Comparison of ENCODE assay signal across 26 cellular contexts in genomic region chr14:88029500-88029899, GRCh38. TPM values are rescaled to one million over a fixed set of nuclear protein-coding genes. Genes with fewer than 3 reads are reported as not detected.
DNase-seq lines count a peak whose midpoint lies in the region; ATAC-seq and TF ChIP-seq lines count a peak whose summit lies in the region.
"Had no signal": no experiment of that assay in that cellular context is flagged by ENCODE, and none has a peak within 500 bp of the region (broad histone marks: within the 10 kb centered on the region; RNA-seq: fewer than 3 reads in every experiment).

No MANE protein-coding gene starts in this region.

- H3K4me1 Mint-ChIP-seq in activated T-cell treated with anti-CD3 and anti-CD28 coated beads, Interleukin-2, amount 50 U/mL, for 24 hours (ENCODE audit: low read depth), result peaks cover 64% of the 10 kb centered on the region
- H3K4me1 Mint-ChIP-seq in activated T-helper 1 cell treated with anti-CD3 and anti-CD28 coated beads, Interleukin-12 subunit alpha, Interleukin-12 subunit beta, Interleukin-2, Interleukin-4 antibody, amounts not matched to agents 30 ng/mL and 10 ng/mL and 1 ng/mL, durations not matched to agents 14 hours and 24 hours and 36 hours (ENCODE audit: low read depth), result peaks cover 58% of the 10 kb centered on the region
- peaks cover 44 to 76% (median 65%) of the 10 kb centered on the region in 7 donors for H3K4me1 Mint-ChIP-seq in naive thymus-derived CD4-positive, alpha-beta T cell
- H3K4me1 Mint-ChIP-seq: neural crest cell had no signal

- in situ Hi-C loops in KBM-7 (cut with MboI; ENCODE audit: low pct_unique_long_range_greater_than_20kb, low sequenced_read_pairs), result no loop called here

- H3K79me2 ChIP-seq in SK-N-SH (ENCODE audit: insufficient read depth), result no peaks in the 10 kb centered on the region

- H3K27ac ChIP-seq in naive thymus-derived CD4-positive, alpha-beta T cell (ENCODE audit: low read depth, low read length), result no peak overlapping the region
- H3K27ac ChIP-seq in SK-N-SH (ENCODE audit: low read depth in 2 of 2, low read length in 1 of 2), result no peak overlapping the region
- H3K27ac ChIP-seq: C4-2B, esophagus muscularis mucosa, psoas muscle had no signal

- H3K36me3 ChIP-seq in naive thymus-derived CD4-positive, alpha-beta T cell (ENCODE audit: control insufficient read depth in 2 of 3, insufficient read depth in 3 of 3, low read length in 3 of 3), result no peaks in the 10 kb centered on the region
- no peaks in the 10 kb centered on the region for H3K36me3 ChIP-seq in SK-N-SH (replicated peaks in 1 of 2; ENCODE audit: control insufficient read depth in 1 of 2, insufficient read depth in 2 of 2, low read length in 1 of 2)
- H3K36me3 ChIP-seq: esophagus muscularis mucosa had no signal

- no peaks in the 10 kb centered on the region for H3K36me3 Mint-ChIP-seq in activated T-cell treated with anti-CD3 and anti-CD28 coated beads, Interleukin-2, amount 50 U/mL, for 24 hours (ENCODE audit: low read depth)
- H3K36me3 Mint-ChIP-seq in activated T-helper 1 cell treated with anti-CD3 and anti-CD28 coated beads, Interleukin-12 subunit alpha, Interleukin-12 subunit beta, Interleukin-2, Interleukin-4 antibody, amounts not matched to agents 30 ng/mL and 10 ng/mL and 1 ng/mL, durations not matched to agents 14 hours and 24 hours and 36 hours (ENCODE audit: low read depth), result peaks cover 16% of the 10 kb centered on the region
- H3K36me3 Mint-ChIP-seq in naive thymus-derived CD4-positive, alpha-beta T cell, result peaks cover 0 to 32% (median 3%) of the 10 kb centered on the region in 5 donors
- H3K36me3 Mint-ChIP-seq: T-cell had no signal

- no peak overlapping the region for H2AFZ ChIP-seq in SK-N-SH (ENCODE audit: low read depth)

- 15% methylated on average over 2 of the region's 2 CpGs for WGBS in SK-N-SH (ENCODE audit: low lambda C conversion rate)

- TF ChIP-seq EP300 in SK-N-SH (IDR thresholded peaks at IDR 0.05; ENCODE audit: borderline replicate concordance in 1 of 2, low read depth in 1 of 2, low read length in 1 of 2), result no peak

- no peak overlapping the region for H3K9ac ChIP-seq in SK-N-SH

- POLR2A ChIA-PET in naive thymus-derived CD4-positive, alpha-beta T cell (lab: Charles Lee), result interaction anchor here (1.6 kb wide), 1 partner anchor 36 kb away, joined by 10 read pairs; the partner anchor contains the start of gene GALC
- POLR2A ChIA-PET in SK-N-SH (lab: Yijun Ruan, JAX), result no interaction called here

- no peak for DNase-seq in activated T-cell treated with anti-CD3 and anti-CD28 coated beads, Interleukin-2, amount 50 U/mL, for 24 hours
- no peak for DNase-seq in activated T-cell treated with anti-CD3 and anti-CD28 coated beads, Interleukin-2, amount 50 U/mL, for 1 hour
- peak; percentile 15 for DNase-seq in DMS53 treated with DMSO at 0.1 percent for 48 hours (lab: John Stamatoyannopoulos, UW; ENCODE audit: unreplicated experiment)
- no peak for DNase-seq in activated T-helper 1 cell treated with anti-CD3 and anti-CD28 coated beads, Interleukin-12 subunit alpha, Interleukin-12 subunit beta, Interleukin-2, Interleukin-4 antibody, amounts not matched to agents 30 ng/mL and 10 ng/mL and 1 ng/mL, durations not matched to agents 14 hours and 24 hours and 36 hours (ENCODE audit: low spot score)
- DNase-seq in naive thymus-derived CD4-positive, alpha-beta T cell, result no peak
- DNase-seq in H4 (ENCODE audit: low spot score), result no peak
- no peak for DNase-seq in SK-N-SH
- no peak for DNase-seq in KBM-7
- DNase-seq: activated CD4-positive, alpha-beta T cell treated with anti-CD3 and anti-CD28 coated beads, Interleukin-2, amount 50 U/mL, for 4 hours; activated effector memory CD4-positive, alpha-beta T cell treated with Interleukin-2 at 50 U/mL for 16 hours; anterior cingulate cortex; DMS153; effector CD8-positive, alpha-beta T cell; GOT3; NCI-H2171 treated with DMSO at 0.1 percent for 48 hours; NCI-H526 treated with DMSO at 0.1 percent for 48 hours; psoas muscle; SHP77; stimulated activated CD4-positive, alpha-beta T cell treated with anti-CD3 and anti-CD28 coated beads, Interleukin-4, amount 100 ng/mL, for 1 hour; trophoblast cell had no signal

- H3K9me3 ChIP-seq in naive thymus-derived CD4-positive, alpha-beta T cell (ENCODE audit: control insufficient read depth in 2 of 3, low read length in 3 of 3), result no peaks in the 10 kb centered on the region
- H3K9me3 ChIP-seq in SK-N-SH, result no peaks in the 10 kb centered on the region
- H3K9me3 ChIP-seq: esophagus muscularis mucosa, psoas muscle had no signal

- peak overlapping the region; percentile 63 for H3K27ac Mint-ChIP-seq in activated T-cell treated with anti-CD3 and anti-CD28 coated beads, Interleukin-2, amount 50 U/mL, for 24 hours
- peak overlapping the region; percentile 49 for H3K27ac Mint-ChIP-seq in activated T-helper 1 cell treated with anti-CD3 and anti-CD28 coated beads, Interleukin-12 subunit alpha, Interleukin-12 subunit beta, Interleukin-2, Interleukin-4 antibody, amounts not matched to agents 30 ng/mL and 10 ng/mL and 1 ng/mL, durations not matched to agents 14 hours and 24 hours and 36 hours
- peak overlapping the region in 3 of 9 donors; percentile 6 to 27 (median 11) for H3K27ac Mint-ChIP-seq in naive thymus-derived CD4-positive, alpha-beta T cell

- ATAC-seq in naive thymus-derived CD4-positive, alpha-beta T cell, result peak; percentile 60
- ATAC-seq: psoas muscle had no signal

- H3K9me2 ChIP-seq in SK-N-SH, result no peaks in the 10 kb centered on the region

- H4K20me1 ChIP-seq in SK-N-SH (ENCODE audit: insufficient read depth), result no peaks in the 10 kb centered on the region

- TF ChIP-seq CTCF in SK-N-SH (IDR thresholded peaks at IDR 0.05), result no peak

- H3K27me3 ChIP-seq in naive thymus-derived CD4-positive, alpha-beta T cell (ENCODE audit: control insufficient read depth in 2 of 2, insufficient read depth in 2 of 2, low read length in 2 of 2), result no peaks in the 10 kb centered on the region
- no peaks in the 10 kb centered on the region for H3K27me3 ChIP-seq in SK-N-SH (ENCODE audit: insufficient read depth)
- H3K27me3 ChIP-seq: esophagus muscularis mucosa had no signal

- H3K27me3 Mint-ChIP-seq in activated T-cell treated with anti-CD3 and anti-CD28 coated beads, Interleukin-2, amount 50 U/mL, for 24 hours, result no peaks in the 10 kb centered on the region
- no peaks in the 10 kb centered on the region for H3K27me3 Mint-ChIP-seq in activated T-helper 1 cell treated with anti-CD3 and anti-CD28 coated beads, Interleukin-12 subunit alpha, Interleukin-12 subunit beta, Interleukin-2, Interleukin-4 antibody, amounts not matched to agents 30 ng/mL and 10 ng/mL and 1 ng/mL, durations not matched to agents 14 hours and 24 hours and 36 hours (ENCODE audit: insufficient read depth)
- no peaks in the 10 kb centered on the region for H3K27me3 Mint-ChIP-seq in naive thymus-derived CD4-positive, alpha-beta T cell
- H3K27me3 Mint-ChIP-seq: T-cell had no signal

- no peak overlapping the region for H3K4me2 ChIP-seq in SK-N-SH

- H3K9me3 Mint-ChIP-seq in activated T-cell treated with anti-CD3 and anti-CD28 coated beads, Interleukin-2, amount 50 U/mL, for 24 hours, result no peaks in the 10 kb centered on the region
- peaks cover 17% of the 10 kb centered on the region for H3K9me3 Mint-ChIP-seq in activated T-helper 1 cell treated with anti-CD3 and anti-CD28 coated beads, Interleukin-12 subunit alpha, Interleukin-12 subunit beta, Interleukin-2, Interleukin-4 antibody, amounts not matched to agents 30 ng/mL and 10 ng/mL and 1 ng/mL, durations not matched to agents 14 hours and 24 hours and 36 hours
- H3K9me3 Mint-ChIP-seq in naive thymus-derived CD4-positive, alpha-beta T cell, result peaks cover 0 to 8% (median 0%) of the 10 kb centered on the region in 11 donors

- H3K4me3 Mint-ChIP-seq in activated T-cell treated with anti-CD3 and anti-CD28 coated beads, Interleukin-2, amount 50 U/mL, for 24 hours, result no peak overlapping the region
- no peak overlapping the region for H3K4me3 Mint-ChIP-seq in activated T-helper 1 cell treated with anti-CD3 and anti-CD28 coated beads, Interleukin-12 subunit alpha, Interleukin-12 subunit beta, Interleukin-2, Interleukin-4 antibody, amounts not matched to agents 30 ng/mL and 10 ng/mL and 1 ng/mL, durations not matched to agents 14 hours and 24 hours and 36 hours
- no peak overlapping the region for H3K4me3 Mint-ChIP-seq in naive thymus-derived CD4-positive, alpha-beta T cell
- H3K4me3 Mint-ChIP-seq: neural crest cell had no signal

- H3K4me1 ChIP-seq in naive thymus-derived CD4-positive, alpha-beta T cell (ENCODE audit: control insufficient read depth in 2 of 2, insufficient read depth in 2 of 2, low read length in 2 of 2), result peaks cover 29 to 35% of the 10 kb centered on the region in 2 donors
- no peaks in the 10 kb centered on the region for H3K4me1 ChIP-seq in SK-N-SH (ENCODE audit: control insufficient read depth in 1 of 2, insufficient read depth in 2 of 2, low read depth in 1 of 2, low read length in 1 of 2)
- H3K4me1 ChIP-seq: esophagus muscularis mucosa, psoas muscle had no signal

- CTCF ChIA-PET in naive thymus-derived CD4-positive, alpha-beta T cell (lab: Charles Lee), result no interaction called here
- CTCF ChIA-PET in SK-N-SH (lab: Yijun Ruan, JAX), result interaction anchor here (0.9 kb wide), 1 partner anchor 18 kb away, joined by 3 read pairs; no protein-coding TSS in a partner anchor

- TF ChIP-seq RAD21 in SK-N-SH (IDR thresholded peaks at IDR 0.05; ENCODE audit: low read length), result no peak

- H3K4me3 ChIP-seq in naive thymus-derived CD4-positive, alpha-beta T cell (ENCODE audit: low read length), result no peak overlapping the region
- H3K4me3 ChIP-seq in SK-N-SH (ENCODE audit: low read depth in 2 of 2, low read length in 1 of 2), result no peak overlapping the region
- H3K4me3 ChIP-seq: esophagus muscularis mucosa, psoas muscle, skin epidermis had no signal

- intact Hi-C loops in activated T-helper 1 cell treated with anti-CD3 and anti-CD28 coated beads, Interleukin-12 subunit alpha, Interleukin-12 subunit beta, Interleukin-2, Interleukin-4 antibody, amounts not matched to agents 30 ng/mL and 10 ng/mL and 1 ng/mL, durations not matched to agents 14 hours and 24 hours and 36 hours (cut with micrococcal nuclease), result loop anchor here (1.0 to 5.0 kb wide), 2 partner anchors 23 to 37 kb away; partner anchors contain the start of gene GALC
- intact Hi-C loops in naive thymus-derived CD4-positive, alpha-beta T cell (cut with micrococcal nuclease), result no loop called here

- H3F3A ChIP-seq in SK-N-SH (replicated peaks; ENCODE audit: insufficient read depth), result no peaks in the 10 kb centered on the region

RNA-seq across cellular contexts. Expression of gene GPR65, which starts 24.6 kb away (rescaled TPM):
- 8.0 and 8.2 TPM in 2 replicates for total RNA-seq in activated T-helper 1 cell treated with anti-CD3 and anti-CD28 coated beads, Interleukin-12 subunit alpha, Interleukin-12 subunit beta, Interleukin-2, Interleukin-4 antibody, amounts not matched to agents 30 ng/mL and 10 ng/mL and 1 ng/mL, durations not matched to agents 14 hours and 24 hours and 36 hours
- 10 to 100 TPM in 2 of 5 experiments, 1 to 10 TPM in 3; 9.0 to 18.6 (median 10.0) TPM for total RNA-seq in naive thymus-derived CD4-positive, alpha-beta T cell
- 10 to 100 TPM in 1 of 2 donors, 1 to 10 TPM in 1; 7.6 to 10.9 TPM for polyA plus RNA-seq in naive thymus-derived CD4-positive, alpha-beta T cell
- total RNA-seq in H4 (2014; rRNA removed; shearing (Covaris generic)), result not detected in 2 replicates
- under 0.01 TPM in 1 of 2 replicates, not detected in the other for polyA plus RNA-seq in SK-N-SH (2012; rRNA removed)
- 0.01 and 0.03 TPM in 2 replicates for polyA plus RNA-seq in SK-N-SH (2012; cell fraction: cytosol; rRNA removed)
- polyA plus RNA-seq in SK-N-SH (2012; cell fraction: nucleus; rRNA removed), result 0.01 TPM in 1 of 2 replicates, not detected in the other
- total RNA-seq: chondrocyte, neural crest cell had no signal

RNA-seq across cellular contexts. Expression of gene GALC, which starts 36.5 kb away (rescaled TPM):
- total RNA-seq in activated T-helper 1 cell treated with anti-CD3 and anti-CD28 coated beads, Interleukin-12 subunit alpha, Interleukin-12 subunit beta, Interleukin-2, Interleukin-4 antibody, amounts not matched to agents 30 ng/mL and 10 ng/mL and 1 ng/mL, durations not matched to agents 14 hours and 24 hours and 36 hours, result 8.6 and 8.7 TPM in 2 replicates
- 10 to 100 TPM; 17.8 to 26.1 (median 22.3) TPM for total RNA-seq in naive thymus-derived CD4-positive, alpha-beta T cell
- polyA plus RNA-seq in naive thymus-derived CD4-positive, alpha-beta T cell, result 1 to 10 TPM; 7.1 to 7.8 TPM
- total RNA-seq in H4 (2014; rRNA removed; shearing (Covaris generic)), result not detected in 2 replicates
- polyA plus RNA-seq in SK-N-SH (2012; rRNA removed), result 9.7 and 10.9 TPM in 2 replicates
- polyA plus RNA-seq in SK-N-SH (2012; cell fraction: cytosol; rRNA removed), result 11.7 and 12.8 TPM in 2 replicates
- polyA plus RNA-seq in SK-N-SH (2012; cell fraction: nucleus; rRNA removed), result 6.1 and 8.3 TPM in 2 replicates
